In the genomic region with DNA sequence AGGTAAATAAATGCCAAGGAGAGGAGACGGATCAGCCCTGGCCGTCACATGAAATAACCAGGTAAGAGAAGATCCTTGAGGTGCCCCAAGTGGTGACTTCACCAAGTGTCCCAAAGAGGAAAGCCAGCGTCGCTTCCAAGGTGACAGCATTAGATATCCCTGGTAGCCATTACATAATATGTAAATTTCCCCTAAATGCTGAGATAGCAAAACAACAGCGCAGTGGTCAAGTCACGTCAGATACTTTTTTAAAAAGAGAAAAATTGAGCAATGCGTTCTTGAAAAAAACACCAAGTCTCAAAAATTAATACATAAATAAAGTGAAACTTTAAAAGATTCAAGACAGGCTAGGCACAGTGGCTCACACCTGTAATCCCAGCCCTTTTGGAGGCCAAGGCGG, we compare ENCODE assay signal across 25 cellular contexts.
"Had no signal": no experiment of that assay in that cellular context is flagged by ENCODE, and none has a peak within 500 bp of the region (broad histone marks: within the 10 kb centered on the region; RNA-seq: fewer than 3 reads in every experiment).

No MANE protein-coding gene starts in this region.

- H3K4me3 Mint-ChIP-seq: dendritic cell treated with granulocyte-macrophage colony-stimulating factor and Interleukin-4, amounts not matched to agents 40 ng/mL and 50 ng/mL, for 4 days; mesothelial cell of epicardium; naive thymus-derived CD4-positive, alpha-beta T cell; nephron; neural progenitor cell; stimulated activated memory B cell treated with anti-CD40 and anti-IgM and Interleukin-4, amounts not matched to agents 10 μg/mL and 1 μg/mL and 100 μg/mL, for 72 hours; type B pancreatic cell had no signal

- ATAC-seq: heart right ventricle; left cardiac atrium; mucosa of descending colon; naive thymus-derived CD4-positive, alpha-beta T cell; stimulated activated memory B cell treated with anti-CD40 and anti-IgM and Interleukin-4, amounts not matched to agents 10 μg/mL and 1 μg/mL and 100 μg/mL, for 72 hours; stimulated activated naive CD8-positive, alpha-beta T cell treated with anti-CD3 and anti-CD28 coated beads, Interleukin-15, Interleukin-2, amounts not matched to agents 100 U/mL and 50 U/mL, for 24 hours had no signal

- H3K27ac ChIP-seq: esophagus squamous epithelium, heart right ventricle, left lung, neural progenitor cell, prostate gland, right atrium auricular region, sigmoid colon, testis, tibial artery had no signal

- H3K9me3 Mint-ChIP-seq: dendritic cell treated with granulocyte-macrophage colony-stimulating factor and Interleukin-4, amounts not matched to agents 40 ng/mL and 50 ng/mL, for 4 days; mesothelial cell of epicardium; nephron; neural progenitor cell; stimulated activated memory B cell treated with anti-CD40 and anti-IgM and Interleukin-4, amounts not matched to agents 10 μg/mL and 1 μg/mL and 100 μg/mL, for 72 hours; type B pancreatic cell had no signal

- H3K36me3 Mint-ChIP-seq: mesothelial cell of epicardium; naive thymus-derived CD4-positive, alpha-beta T cell; neural progenitor cell; stimulated activated memory B cell treated with anti-CD40 and anti-IgM and Interleukin-4, amounts not matched to agents 10 μg/mL and 1 μg/mL and 100 μg/mL, for 72 hours; type B pancreatic cell had no signal

- H3K36me3 ChIP-seq: esophagus squamous epithelium, heart right ventricle, left lung, neural progenitor cell, prostate gland, right atrium auricular region, sigmoid colon, tibial artery had no signal

- H3K27me3 ChIP-seq: neural progenitor cell, right atrium auricular region, testis had no signal

- H3K4me3 ChIP-seq: esophagus squamous epithelium, heart right ventricle, left lung, mucosa of descending colon, neural progenitor cell, prostate gland, right atrium auricular region, sigmoid colon, testis, tibial artery had no signal

- H3K4me1 Mint-ChIP-seq: naive thymus-derived CD4-positive, alpha-beta T cell; nephron; neural progenitor cell; stimulated activated memory B cell treated with anti-CD40 and anti-IgM and Interleukin-4, amounts not matched to agents 10 μg/mL and 1 μg/mL and 100 μg/mL, for 72 hours had no signal

- H3K4me1 ChIP-seq: esophagus squamous epithelium, heart right ventricle, left lung, neural progenitor cell, prostate gland, right atrium auricular region, testis, tibial artery had no signal

- H3K27ac Mint-ChIP-seq: dendritic cell treated with granulocyte-macrophage colony-stimulating factor and Interleukin-4, amounts not matched to agents 40 ng/mL and 50 ng/mL, for 4 days; mesothelial cell of epicardium; naive thymus-derived CD4-positive, alpha-beta T cell; nephron; neural progenitor cell; stimulated activated memory B cell treated with anti-CD40 and anti-IgM and Interleukin-4, amounts not matched to agents 10 μg/mL and 1 μg/mL and 100 μg/mL, for 72 hours; type B pancreatic cell had no signal

- H3K4me2 ChIP-seq: neural progenitor cell had no signal

- DNase-seq: effector CD8-positive, alpha-beta T cell; esophagus squamous epithelium; foreskin melanocyte; glutamatergic neuron; heart right ventricle; hippocampal formation; left cardiac atrium; left lung; mesenchymal stem cell; mucosa of descending colon; naive thymus-derived CD4-positive, alpha-beta T cell; sigmoid colon; stimulated activated CD4-positive, alpha-beta T cell treated with anti-CD3 and anti-CD28 coated beads, Interleukin-4, amount 100 ng/mL, for 4 hours; stimulated activated naive CD8-positive, alpha-beta T cell treated with anti-CD3 and anti-CD28 coated beads, Interleukin-15, Interleukin-2, amounts not matched to agents 100 U/mL and 50 U/mL, for 24 hours; substantia nigra; testis; tibial artery had no signal

- H2AFZ ChIP-seq: neural progenitor cell had no signal

- H3K9ac ChIP-seq: neural progenitor cell had no signal

- H3K9me3 ChIP-seq: esophagus squamous epithelium, heart right ventricle, left lung, mucosa of descending colon, prostate gland, right atrium auricular region, sigmoid colon, testis, tibial artery had no signal
